1 cellular context compared by ENCODE assay signal in the genomic region with DNA sequence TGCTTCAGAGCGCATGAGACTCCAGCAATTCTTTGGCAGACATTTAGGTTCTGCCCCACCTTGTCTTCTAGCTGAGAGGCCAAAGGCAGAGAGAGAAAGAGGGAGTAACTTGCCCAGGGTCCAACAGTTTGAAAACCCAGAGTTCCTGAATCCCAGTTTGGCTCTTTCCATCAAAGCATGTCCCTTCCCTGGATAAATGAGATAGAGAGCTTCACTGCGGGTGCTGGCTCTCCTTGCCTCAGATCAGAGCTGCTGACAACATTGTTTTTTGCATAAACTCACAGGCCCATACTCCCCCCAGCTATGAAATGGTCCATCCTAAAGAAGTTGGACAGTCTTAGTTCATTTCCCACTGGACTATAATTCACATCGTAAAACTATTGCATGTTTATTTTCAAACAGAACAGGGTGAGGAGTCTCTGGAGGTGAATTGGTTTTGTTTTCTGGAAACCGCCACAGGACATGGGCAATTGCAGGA.
TF ChIP-seq lines count a peak whose summit lies in the region.

No MANE protein-coding gene starts in this region.

TF ChIP-seq in IMR-90, 13 proteins besides CTCF, POLR2A, EP300 and RAD21 (continued from another document):
- TF ChIP-seq MAZ (IDR thresholded peaks at IDR 0.05; ENCODE audit: borderline replicate concordance, low read depth, low read length), result no peak
- TF ChIP-seq MXI1 (IDR thresholded peaks at IDR 0.05; ENCODE audit: borderline replicate concordance, low read depth, low read length), result no peak
- TF ChIP-seq CEBPB (IDR thresholded peaks at IDR 0.05; ENCODE audit: low read depth, low read length), result no peak
- TF ChIP-seq CHD1 (IDR thresholded peaks at IDR 0.05; ENCODE audit: low read depth, low read length), result no peak
- no peak for TF ChIP-seq RCOR1 (IDR thresholded peaks at IDR 0.05; ENCODE audit: insufficient replicate concordance, low read length)
- TF ChIP-seq, protein P1, sequence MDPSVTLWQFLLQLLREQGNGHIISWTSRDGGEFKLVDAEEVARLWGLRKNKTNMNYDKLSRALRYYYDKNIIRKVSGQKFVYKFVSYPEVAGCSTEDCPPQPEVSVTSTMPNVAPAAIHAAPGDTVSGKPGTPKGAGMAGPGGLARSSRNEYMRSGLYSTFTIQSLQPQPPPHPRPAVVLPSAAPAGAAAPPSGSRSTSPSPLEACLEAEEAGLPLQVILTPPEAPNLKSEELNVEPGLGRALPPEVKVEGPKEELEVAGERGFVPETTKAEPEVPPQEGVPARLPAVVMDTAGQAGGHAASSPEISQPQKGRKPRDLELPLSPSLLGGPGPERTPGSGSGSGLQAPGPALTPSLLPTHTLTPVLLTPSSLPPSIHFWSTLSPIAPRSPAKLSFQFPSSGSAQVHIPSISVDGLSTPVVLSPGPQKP (IDR thresholded peaks at IDR 0.05; ENCODE audit: borderline replicate concordance, low read depth, low read length), result no peak
- TF ChIP-seq RFX5 (IDR thresholded peaks at IDR 0.05; ENCODE audit: low read depth, low read length), result no peak
- TF ChIP-seq NFE2L2 (IDR thresholded peaks at IDR 0.05; ENCODE audit: low read depth, low read length), result no peak
- TF ChIP-seq BHLHE40 (IDR thresholded peaks at IDR 0.05; ENCODE audit: low read depth, low read length), result no peak
